In the genomic region with DNA sequence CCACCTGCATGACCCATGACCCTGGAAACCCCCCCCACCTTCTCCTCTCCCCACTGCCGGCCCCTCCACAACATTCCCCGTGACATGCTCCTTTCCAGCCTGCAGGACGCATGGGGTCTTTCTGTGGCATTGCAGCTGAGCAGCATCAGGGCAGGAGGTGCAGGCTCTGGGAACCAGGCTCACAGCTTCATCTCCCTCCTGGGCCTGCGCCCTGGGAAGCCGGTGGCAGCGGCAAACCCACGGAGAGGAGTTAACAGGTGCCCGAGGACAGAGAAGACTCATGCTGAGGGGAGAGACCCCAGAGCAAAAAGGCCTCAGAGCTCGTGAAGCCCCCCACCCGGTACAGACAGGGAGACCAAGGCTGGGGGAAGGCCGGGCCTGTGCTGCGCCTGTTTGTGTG, we compare ENCODE assay signal across 28 cellular contexts.
"Had no signal": no experiment of that assay in that cellular context is flagged by ENCODE, and none has a peak within 500 bp of the region (broad histone marks: within the 10 kb centered on the region; RNA-seq: fewer than 3 reads in every experiment).

No MANE protein-coding gene starts in this region.

- H3K27ac ChIP-seq: colonic mucosa, coronary artery, dorsolateral prefrontal cortex, epithelial cell of prostate, esophagus muscularis mucosa, esophagus squamous epithelium, foreskin keratinocyte, gastrocnemius medialis, gastroesophageal sphincter, heart left ventricle, heart right ventricle had no signal

- ATAC-seq: effector memory CD8-positive, alpha-beta T cell; esophagus mucosa; foreskin keratinocyte; gastrocnemius medialis; gastroesophageal sphincter; heart left ventricle; heart right ventricle had no signal

- H3K36me3 ChIP-seq: colonic mucosa, esophagus squamous epithelium, gastrocnemius medialis, gastroesophageal sphincter, heart left ventricle, heart right ventricle had no signal

- DNase-seq: colonic mucosa; cortex of kidney; dermis blood vessel endothelial cell; dorsolateral prefrontal cortex; effector CD4-positive, alpha-beta T cell; effector CD8-positive, alpha-beta T cell; effector memory CD4-positive, alpha-beta T cell; effector memory CD8-positive, alpha-beta T cell; endodermal cell; erythroblast; esophagus squamous epithelium; foreskin fibroblast; foreskin melanocyte; gastrocnemius medialis; glutamatergic neuron; head of caudate nucleus; heart left ventricle; heart right ventricle had no signal

- H3K4me1 ChIP-seq: colonic mucosa, esophagus muscularis mucosa, esophagus squamous epithelium, foreskin keratinocyte, gastroesophageal sphincter, heart left ventricle, heart right ventricle had no signal

- FAIRE-seq: colon, endometrium, endothelial cell of umbilical vein, frontal cortex had no signal

- H3K27me3 ChIP-seq: colonic mucosa, esophagus muscularis mucosa, foreskin keratinocyte, gastrocnemius medialis, gastroesophageal sphincter, heart left ventricle, heart right ventricle had no signal

- H3K4me3 ChIP-seq: colonic mucosa, coronary artery, dorsolateral prefrontal cortex, esophagus muscularis mucosa, esophagus squamous epithelium, gastrocnemius medialis, gastroesophageal sphincter, heart left ventricle, heart right ventricle had no signal

- H3K9me3 ChIP-seq: colonic mucosa, esophagus muscularis mucosa, esophagus squamous epithelium, gastrocnemius medialis, gastroesophageal sphincter, heart left ventricle, heart right ventricle had no signal
